In genomic region chr1:244010599-244011211, GRCh38 we compare ENCODE assay signal across 1 cellular context.
TF ChIP-seq lines count a peak whose summit lies in the region.

No MANE protein-coding gene starts in this region.

TF ChIP-seq in SK-N-SH, 30 proteins besides CTCF, POLR2A, EP300 and RAD21 (continued from another document):
- no peak for TF ChIP-seq USF2 (IDR thresholded peaks at IDR 0.05; ENCODE audit: borderline replicate concordance, low read depth, low read length)
- TF ChIP-seq IRF3 (IDR thresholded peaks at IDR 0.05; ENCODE audit: low read depth, low read length) = no peak
- TF ChIP-seq GABPA (IDR thresholded peaks at IDR 0.05; ENCODE audit: low read depth) = no peak
- no peak for TF ChIP-seq ELF1 (IDR thresholded peaks at IDR 0.05)
- TF ChIP-seq SMC3 (IDR thresholded peaks at IDR 0.05; ENCODE audit: low read depth, low read length) = no peak
- TF ChIP-seq NRF1 (IDR thresholded peaks at IDR 0.05; ENCODE audit: low read depth, low read length) = no peak
- no peak for TF ChIP-seq RFX5 (IDR thresholded peaks at IDR 0.05; ENCODE audit: low read length)
- TF ChIP-seq MAX (IDR thresholded peaks at IDR 0.05; ENCODE audit: low read depth) = no peak
- TF ChIP-seq FOXM1 (IDR thresholded peaks at IDR 0.05; ENCODE audit: low read depth) = no peak
- TF ChIP-seq EZH2phosphoT487 (IDR thresholded peaks at IDR 0.05; ENCODE audit: borderline replicate concordance, low read depth) = no peak
- no peak for TF ChIP-seq ZBTB33 (IDR thresholded peaks at IDR 0.05; ENCODE audit: borderline replicate concordance, low read depth)
- TF ChIP-seq SIN3A (IDR thresholded peaks at IDR 0.05; ENCODE audit: borderline replicate concordance, low read depth, low read length) = no peak
- no peak for TF ChIP-seq CHD2 (IDR thresholded peaks at IDR 0.05; ENCODE audit: low read length, partially characterized antibody)
- no peak for TF ChIP-seq RCOR1 (IDR thresholded peaks at IDR 0.05; ENCODE audit: low read length)
- peak; percentile 31 for TF ChIP-seq JUND (IDR thresholded peaks at IDR 0.05)
- TF ChIP-seq MEF2A (IDR thresholded peaks at IDR 0.05; ENCODE audit: borderline replicate concordance, low read depth) = peak; percentile 80
- no peak for TF ChIP-seq FOSL2 (IDR thresholded peaks at IDR 0.05; ENCODE audit: borderline replicate concordance, low read depth)
- TF ChIP-seq GATA2 (CRISPR knock-in tag; IDR thresholded peaks at IDR 0.05) = no peak
- TF ChIP-seq REST (IDR thresholded peaks at IDR 0.05; ENCODE audit: low read depth, low read length) = no peak
- TF ChIP-seq POLR2AphosphoS5 (IDR thresholded peaks at IDR 0.05; ENCODE audit: low read depth, low read length) = peak; percentile 49; the same call in 1 of the 2 replicates
